ENCODE assay signal across 8 cellular contexts in the genomic region with DNA sequence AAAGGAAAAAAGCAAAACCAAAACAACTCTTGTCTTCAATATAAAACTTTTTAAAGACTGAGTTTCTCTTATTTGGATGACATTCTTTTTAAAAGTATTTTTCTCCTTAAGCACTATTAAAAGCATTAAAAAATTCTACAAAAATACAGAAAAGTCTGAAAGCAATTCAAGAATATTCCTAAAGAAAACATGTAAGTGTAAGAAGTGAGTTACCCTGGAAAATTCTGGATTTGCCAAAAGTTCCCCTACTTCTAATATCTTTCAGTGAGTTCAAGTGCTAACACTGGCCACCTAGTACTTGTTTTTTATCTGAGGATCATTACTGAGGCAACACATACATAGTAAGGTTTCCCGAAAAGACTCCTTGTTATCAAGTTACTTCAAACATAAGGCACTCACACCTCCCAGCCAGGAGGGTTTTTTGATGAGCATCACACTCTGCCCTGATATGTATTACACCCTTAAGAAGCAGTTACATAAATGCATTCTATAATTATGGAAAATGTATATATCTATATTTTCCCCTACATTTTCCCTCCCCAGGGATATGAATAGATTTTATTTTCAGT.
DNase-seq lines count a peak whose midpoint lies in the region; ATAC-seq, FAIRE-seq and TF ChIP-seq lines count a peak whose summit lies in the region.

No MANE protein-coding gene starts in this region.

- H3K9ac ChIP-seq in GM23248: peak overlapping the region; percentile 66

- FAIRE-seq in small intestine (lab: Jason Lieb, UNC): peak; percentile 49

- in situ Hi-C loops in GM23248 (cut with MboI): no loop called here

- H3K27ac ChIP-seq in GM23248 (no peak overlapping the region), hepatocyte (peak overlapping the region; percentile 59), small intestine (ENCODE audit: low read depth in 1 of 2, low read length in 1 of 2) (no peak overlapping the region)

- no peaks in the 10 kb centered on the region for H3F3A ChIP-seq in GM23248 (ENCODE audit: insufficient read depth)

- peaks cover 29% of the 10 kb centered on the region for H3K4me1 ChIP-seq in GM23248 (ENCODE audit: insufficient read depth)
- H3K4me1 ChIP-seq in hepatocyte (ENCODE audit: insufficient read depth): peaks cover 14% of the 10 kb centered on the region
- H3K4me1 ChIP-seq in small intestine (ENCODE audit: control insufficient read depth in 2 of 2, insufficient read depth in 1 of 2, low read depth in 1 of 2, low read length in 1 of 2): peaks cover 0 to 4% of the 10 kb centered on the region in 2 donors

- H3K4me2 ChIP-seq in GM23248 (ENCODE audit: unreplicated experiment) (peak overlapping the region; percentile 83), hepatocyte (peak overlapping the region; percentile 52)

- H3K9me2 ChIP-seq in GM23248 (ENCODE audit: insufficient read depth) (no peaks in the 10 kb centered on the region), hepatocyte (replicated peaks; ENCODE audit: insufficient read depth) (no peaks in the 10 kb centered on the region)

- H3K27me3 ChIP-seq in GM23248 (replicated peaks; ENCODE audit: insufficient read depth) (no peaks in the 10 kb centered on the region), hepatocyte (no peaks in the 10 kb centered on the region), small intestine (ENCODE audit: control insufficient read depth in 2 of 2, insufficient read depth in 2 of 2, low read length in 2 of 2) (no peaks in the 10 kb centered on the region)

- no peaks in the 10 kb centered on the region for H3K9me3 ChIP-seq in GM23248 (ENCODE audit: low read depth)
- H3K9me3 ChIP-seq in hepatocyte (ENCODE audit: low read depth): no peaks in the 10 kb centered on the region
- no peaks in the 10 kb centered on the region for H3K9me3 ChIP-seq in small intestine (ENCODE audit: control insufficient read depth, low read depth)

- H3K4me3 ChIP-seq in GM23248: peak overlapping the region; percentile 59
- no peak overlapping the region for H3K4me3 ChIP-seq in hepatocyte
- no peak overlapping the region for H3K4me3 ChIP-seq in small intestine (ENCODE audit: low read depth in 1 of 2, low read length in 2 of 2)

- H3K36me3 ChIP-seq in GM23248 (ENCODE audit: low read depth): no peaks in the 10 kb centered on the region
- H3K36me3 ChIP-seq in hepatocyte (replicated peaks; ENCODE audit: insufficient read depth, low read depth): no peaks in the 10 kb centered on the region
- no peaks in the 10 kb centered on the region for H3K36me3 ChIP-seq in small intestine (ENCODE audit: control insufficient read depth in 2 of 2, insufficient read depth in 2 of 2, low read length in 2 of 2)

- 50 to 66% methylated on average over 1 of the region's 1 CpG for WGBS in GM23248 (ENCODE audit: low coverage in 1 of 2, low lambda C conversion rate in 2 of 2, missing lambda C conversion rate in 2 of 2), 2 experiments
- 48% methylated on average over 1 of the region's 1 CpG for WGBS in hepatocyte (ENCODE audit: low lambda C conversion rate, missing lambda C conversion rate)
- WGBS in small intestine, 3 donors: 67 to 68% (median 68%) methylated on average over 1 of the region's 1 CpG

- H3K79me2 ChIP-seq in GM23248 (ENCODE audit: insufficient read depth): peaks cover 20% of the 10 kb centered on the region
- peaks cover 7% of the 10 kb centered on the region for H3K79me2 ChIP-seq in hepatocyte

- DNase-seq in GM23248 (no peak), NCI-H69 (lab: John Stamatoyannopoulos, UW) (peak; percentile 16), hepatocyte (ENCODE audit: low spot score) (no peak), small intestine (no peak), NCI-H510A (lab: John Stamatoyannopoulos, UW) (no peak), GM20000 (ENCODE audit: low spot score) (no peak)

- TF ChIP-seq CTCF in hepatocyte (IDR thresholded peaks at IDR 0.05; ENCODE audit: poor library complexity): no peak
- TF ChIP-seq CTCF in GM20000 (IDR thresholded peaks at IDR 0.05; ENCODE audit: extremely low read depth, missing control alignments): no peak

- ATAC-seq in GM18505 (IDR thresholded peaks at IDR 0.05; ENCODE audit: unreplicated experiment): no peak
- no peak for ATAC-seq in GM21528 (IDR thresholded peaks at IDR 0.05; ENCODE audit: low FRiP score, unreplicated experiment)

- TF ChIP-seq POLR2A in GM18505 (IDR thresholded peaks at IDR 0.05; ENCODE audit: borderline replicate concordance, extremely low read depth, insufficient read depth, insufficient read length): no peak

- H4K20me1 ChIP-seq in GM23248 (ENCODE audit: insufficient read depth): no peaks in the 10 kb centered on the region
- no peaks in the 10 kb centered on the region for H4K20me1 ChIP-seq in hepatocyte (ENCODE audit: insufficient read depth, poor library complexity, severe bottlenecking)

- H2AFZ ChIP-seq in GM23248: no peak overlapping the region
- H2AFZ ChIP-seq in hepatocyte: no peak overlapping the region
